In the genomic region with DNA sequence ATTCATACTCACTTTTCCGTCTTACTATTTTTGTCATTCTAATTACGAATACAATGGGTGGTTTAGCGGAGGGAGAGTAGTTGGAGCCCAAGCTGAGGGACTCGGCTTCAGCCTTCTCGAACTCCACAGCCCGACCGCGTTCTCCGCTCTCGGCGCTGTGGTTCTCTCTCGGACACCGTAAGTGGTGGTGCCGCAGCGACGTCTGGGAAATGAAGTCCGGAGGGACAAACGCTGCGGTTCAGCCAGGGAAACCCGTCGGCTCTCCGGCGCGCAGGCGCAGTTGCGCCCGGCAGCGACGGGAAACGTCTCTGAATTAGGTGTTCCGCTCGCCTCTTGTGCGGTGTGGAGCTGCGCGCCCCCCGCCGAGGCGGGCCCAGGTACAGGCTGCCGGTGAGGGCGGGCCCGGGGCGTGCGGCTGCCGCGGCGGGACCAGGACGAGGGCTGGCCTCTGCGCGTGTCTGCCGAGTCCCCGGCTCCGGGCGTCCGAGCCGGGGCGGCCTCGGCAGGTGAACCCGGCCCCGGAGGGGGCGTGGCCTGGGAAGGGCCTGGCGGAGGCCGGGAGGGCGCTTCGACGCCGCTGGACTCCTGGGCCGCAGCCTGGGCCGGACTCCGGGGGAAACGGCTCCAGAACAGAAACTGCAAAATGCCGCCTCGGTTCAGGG, we compare ENCODE assay signal across 8 cellular contexts. TPM values are rescaled to one million over a fixed set of nuclear protein-coding genes. Genes with fewer than 3 reads are reported as not detected.
DNase-seq lines count a peak whose midpoint lies in the region; ATAC-seq and TF ChIP-seq lines count a peak whose summit lies in the region.

A gene (plus strand): TSS at position 277 of the 662 bp plus-strand sequence. CDS start 1,201 bp downstream, outside the sequence.

- no peaks in the 10 kb centered on the region; the same call in 1 of the 2 replicates for H3K27me3 ChIP-seq in HUES48 (ENCODE audit: control insufficient read depth, insufficient read depth, low read length)
- no peaks in the 10 kb centered on the region for H3K27me3 ChIP-seq in SJCRH30
- no peaks in the 10 kb centered on the region for H3K27me3 ChIP-seq in foreskin keratinocyte

- TF ChIP-seq CTCF in AG09309 (IDR thresholded peaks at IDR 0.05; ENCODE audit: control insufficient read depth, insufficient read depth, low read depth, low read length, missing control alignments) (no peak), foreskin keratinocyte (conservative IDR thresholded peaks at IDR 0.05) (peak; percentile 5), nephron progenitor cell (IDR thresholded peaks at IDR 0.05) (no peak)

- ATAC-seq in GM19452 (IDR thresholded peaks at IDR 0.05; ENCODE audit: unreplicated experiment): peak; percentile 84
- ATAC-seq in foreskin keratinocyte: peak; percentile 96

- peaks cover 51% of the 10 kb centered on the region for H3K36me3 Mint-ChIP-seq in nephron progenitor cell (ENCODE audit: low read depth)

- peaks cover 13% of the 10 kb centered on the region for H3K27me3 Mint-ChIP-seq in nephron progenitor cell (ENCODE audit: low read depth, poor library complexity)

- H3K9me3 ChIP-seq in HUES48 (ENCODE audit: control insufficient read depth, insufficient read depth, low read length): peaks cover 51% of the 10 kb centered on the region
- H3K9me3 ChIP-seq in SJCRH30 (replicated peaks): peaks cover 4% of the 10 kb centered on the region; the same call in 1 of the 2 replicates

- peaks cover 89% of the 10 kb centered on the region for H3K9me3 Mint-ChIP-seq in nephron progenitor cell

- peak within 1 kb of the TSS; percentile 50 for H3K9ac ChIP-seq in HUES48 (ENCODE audit: low read depth, low read length)

- H3K4me1 ChIP-seq in HUES48 (ENCODE audit: control insufficient read depth, insufficient read depth, low read length) (no peaks in the 10 kb centered on the region), SJCRH30 (no peaks in the 10 kb centered on the region), foreskin keratinocyte (no peaks in the 10 kb centered on the region)

- H3K27ac Mint-ChIP-seq in nephron progenitor cell: no peak within 1 kb of the TSS

- H3K4me3 ChIP-seq in AG09309 (ENCODE audit: control insufficient read depth, low read depth, low read length) (peak within 1 kb of the TSS; percentile 68), HUES48 (ENCODE audit: low read depth, low read length) (peak within 1 kb of the TSS; percentile 68), SJCRH30 (peak within 1 kb of the TSS; percentile 76)

- peaks cover 17% of the 10 kb centered on the region for H3K36me3 ChIP-seq in HUES48 (ENCODE audit: control insufficient read depth, insufficient read depth, low read length)
- no peaks in the 10 kb centered on the region for H3K36me3 ChIP-seq in SJCRH30

- DNase-seq in AG09309 (ENCODE audit: low read depth): peak; percentile 71
- DNase-seq in SJCRH30: peak; percentile 93 to 95
- peak; percentile 93 for DNase-seq in activated naive CD4-positive, alpha-beta T cell treated with Interleukin-2 at 50 U/mL for 16 hours
- peak; percentile 82 to 91 for DNase-seq in foreskin keratinocyte
- peak; percentile 89 for DNase-seq in nephron progenitor cell
- peak; percentile 91 for DNase-seq in stimulated activated naive CD4-positive, alpha-beta T cell treated with Interleukin-2 at 50 U/mL for 16 hours (lab: John Stamatoyannopoulos, UW)

- H3K4me3 Mint-ChIP-seq in nephron progenitor cell: peak within 1 kb of the TSS; percentile 93

- H3K27ac ChIP-seq in HUES48 (ENCODE audit: low read depth, low read length) (peak within 1 kb of the TSS; percentile 79), SJCRH30 (no peak within 1 kb of the TSS; the same call in 1 of the 2 replicates), foreskin keratinocyte (no peak within 1 kb of the TSS)

- H3K4me1 Mint-ChIP-seq in nephron progenitor cell: peaks cover 4% of the 10 kb centered on the region

RNA-seq across cellular contexts. Expression of the gene that starts here (rescaled TPM):
- total RNA-seq in SJCRH30 (2014; rRNA removed; shearing (Covaris generic)): 3.9 and 5.5 TPM in 2 replicates
- total RNA-seq in foreskin keratinocyte: 2.6 and 3.4 TPM in 2 replicates
- polyA plus RNA-seq in foreskin keratinocyte: 0.97 and 1.4 TPM in 2 replicates
